15 cellular contexts compared by ENCODE assay signal in the genomic region with DNA sequence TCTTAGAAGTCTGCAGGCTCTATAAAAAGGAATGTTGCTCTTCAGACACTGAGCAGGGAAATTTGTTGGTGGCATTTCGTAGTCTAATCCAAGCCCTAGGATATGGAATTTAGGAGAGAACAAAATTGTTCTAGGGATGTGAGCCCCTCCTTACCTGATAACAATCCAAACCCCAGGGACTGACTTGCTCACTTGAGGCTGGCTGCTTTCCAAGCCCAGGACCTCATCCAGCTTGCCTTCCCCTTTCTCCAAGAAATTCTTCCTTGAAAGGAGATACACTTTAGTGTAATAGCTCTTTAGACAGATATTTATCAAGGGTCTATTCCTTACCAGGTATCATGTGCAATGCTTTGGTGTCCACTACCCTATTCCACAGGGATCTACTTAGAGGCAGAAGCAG.
"Had no signal": no experiment of that assay in that cellular context is flagged by ENCODE, and none has a peak within 500 bp of the region (broad histone marks: within the 10 kb centered on the region; RNA-seq: fewer than 3 reads in every experiment).

No MANE protein-coding gene starts in this region.

- H3K27ac Mint-ChIP-seq: naive thymus-derived CD8-positive, alpha-beta T cell had no signal

- H3K9me3 Mint-ChIP-seq: naive thymus-derived CD8-positive, alpha-beta T cell had no signal

- H3K4me3 ChIP-seq: coronary artery, gastrocnemius medialis, heart right ventricle, mucosa of descending colon, right atrium auricular region had no signal

- H3K4me1 Mint-ChIP-seq: naive thymus-derived CD8-positive, alpha-beta T cell; neural crest cell had no signal

- H3K27ac ChIP-seq: coronary artery, gastrocnemius medialis had no signal

- H3K27me3 ChIP-seq: gastrocnemius medialis, heart right ventricle, right atrium auricular region had no signal

- H3K4me3 Mint-ChIP-seq: naive thymus-derived CD8-positive, alpha-beta T cell; neural crest cell had no signal

- H3K36me3 Mint-ChIP-seq: naive thymus-derived CD8-positive, alpha-beta T cell had no signal

- H3K9me3 ChIP-seq: gastrocnemius medialis, heart right ventricle, mucosa of descending colon, right atrium auricular region had no signal

- H3K36me3 ChIP-seq: gastrocnemius medialis, heart right ventricle, right atrium auricular region had no signal

- DNase-seq: effector CD4-positive, alpha-beta T cell; gastrocnemius medialis; kidney glomerular epithelial cell; mammary epithelial cell; mucosa of descending colon; naive thymus-derived CD8-positive, alpha-beta T cell; posterior cingulate gyrus; small intestine; stimulated activated CD4-positive, alpha-beta T cell treated with anti-CD3 and anti-CD28 coated beads, Interleukin-2, amount 100 ng/mL, for 48 hours; stimulated activated naive CD4-positive, alpha-beta T cell treated with Interleukin-2 at 50 U/mL for 16 hours; trophoblast cell had no signal

- H3K4me1 ChIP-seq: gastrocnemius medialis, right atrium auricular region had no signal
